19 cellular contexts compared by ENCODE assay signal in the genomic region with DNA sequence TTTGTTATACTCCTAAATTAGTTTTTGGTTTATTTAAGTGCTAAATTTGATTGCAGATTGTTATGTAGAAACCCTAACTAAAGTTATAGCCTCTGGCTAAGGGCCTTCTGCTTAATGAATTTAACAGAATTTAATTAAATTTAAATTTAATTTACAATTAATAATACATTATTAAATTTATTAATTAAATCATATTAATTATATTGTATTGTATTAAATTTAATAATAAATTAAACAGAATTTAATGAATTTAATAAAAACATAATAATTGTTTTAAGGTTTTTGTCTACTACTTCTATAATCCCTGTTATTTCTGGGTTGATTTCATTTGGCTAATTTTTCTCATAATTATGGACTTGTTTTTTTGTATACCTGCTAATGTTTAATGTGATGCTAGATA.
DNase-seq lines count a peak whose midpoint lies in the region; ATAC-seq, FAIRE-seq and TF ChIP-seq lines count a peak whose summit lies in the region.
"Had no signal": no experiment of that assay in that cellular context is flagged by ENCODE, and none has a peak within 500 bp of the region (broad histone marks: within the 10 kb centered on the region; RNA-seq: fewer than 3 reads in every experiment).

No MANE protein-coding gene starts in this region.

- no peaks in the 10 kb centered on the region for H3K27me3 Mint-ChIP-seq in WTC11 (ENCODE audit: low read depth)
- H3K27me3 Mint-ChIP-seq: CD4-positive, alpha-beta memory T cell had no signal

- H3K36me3 ChIP-seq in small intestine (ENCODE audit: control insufficient read depth in 2 of 2, insufficient read depth in 2 of 2, low read length in 2 of 2) (no peaks in the 10 kb centered on the region), heart right ventricle (no peaks in the 10 kb centered on the region)
- H3K36me3 ChIP-seq: HAP-1 had no signal

- no peaks in the 10 kb centered on the region for H3K9me3 Mint-ChIP-seq in WTC11
- H3K9me3 Mint-ChIP-seq: GM23338 had no signal

- H3K27ac ChIP-seq in small intestine (ENCODE audit: low read depth in 1 of 2, low read length in 1 of 2) (no peak overlapping the region), heart right ventricle (no peak overlapping the region)

- no peak for DNase-seq in WTC11 (ENCODE audit: low spot score)
- DNase-seq in frontal cortex (ENCODE audit: low spot score in 2 of 2): no peak
- no peak for DNase-seq in small intestine
- no peak for DNase-seq in heart right ventricle
- DNase-seq in stimulated activated CD4-positive, alpha-beta T cell treated with anti-CD3 and anti-CD28 coated beads, Interleukin-4, amount 100 ng/mL, for 4 hours: no peak
- DNase-seq: 8988T; C1 segment of cervical spinal cord; Calu3; CD4-positive, alpha-beta memory T cell; COR-L47; DMS53; DMS79 treated with DMSO at 0.1 percent for 48 hours; HFFc6 had no signal

- no peak overlapping the region for H3K4me3 ChIP-seq in small intestine (ENCODE audit: low read depth in 1 of 2, low read length in 2 of 2)
- no peak overlapping the region for H3K4me3 ChIP-seq in heart right ventricle
- H3K4me3 ChIP-seq: GM23338, HAP-1 had no signal

- no peaks in the 10 kb centered on the region for H3K27me3 ChIP-seq in small intestine (ENCODE audit: control insufficient read depth in 2 of 2, insufficient read depth in 2 of 2, low read length in 2 of 2)
- no peaks in the 10 kb centered on the region for H3K27me3 ChIP-seq in heart right ventricle

- ATAC-seq in WTC11 (no peak), heart right ventricle (no peak), HG02884 (IDR thresholded peaks at IDR 0.05; ENCODE audit: unreplicated experiment) (no peak)
- ATAC-seq: GM23338 had no signal

- no peak overlapping the region for H3K27ac Mint-ChIP-seq in WTC11
- H3K27ac Mint-ChIP-seq: CD4-positive, alpha-beta memory T cell; GM23338; HFFc6 had no signal

- no peaks in the 10 kb centered on the region for H3K9me3 ChIP-seq in small intestine (ENCODE audit: control insufficient read depth, low read depth)
- H3K9me3 ChIP-seq in heart right ventricle: no peaks in the 10 kb centered on the region
- H3K9me3 ChIP-seq: HAP-1 had no signal

- TF ChIP-seq CTCF in WTC11 (IDR thresholded peaks at IDR 0.05): no peak
- no peak for TF ChIP-seq CTCF in heart right ventricle (IDR thresholded peaks at IDR 0.05)

- intact Hi-C loops in heart right ventricle (cut with DNase I): no loop called here

- H3K4me3 Mint-ChIP-seq in WTC11: no peak overlapping the region
- H3K4me3 Mint-ChIP-seq: CD4-positive, alpha-beta memory T cell; GM23338; HFFc6 had no signal

- no peaks in the 10 kb centered on the region for H3K4me1 Mint-ChIP-seq in WTC11
- H3K4me1 Mint-ChIP-seq: CD4-positive, alpha-beta memory T cell; GM23338 had no signal

- CTCF ChIA-PET in WTC11 (lab: Charles Lee): interaction anchor here (1.3 kb wide), 1 partner anchor 12 kb away, joined by 6 read pairs; no protein-coding TSS in a partner anchor

- FAIRE-seq in G401.6 (lab: Jason Lieb, UNC) (peak; percentile 93), frontal cortex (lab: Jason Lieb, UNC) (peak; percentile 95), small intestine (lab: Jason Lieb, UNC) (peak; percentile 86)
- FAIRE-seq: GM12892, GM19239 had no signal

- H3K4me1 ChIP-seq in small intestine (ENCODE audit: control insufficient read depth in 2 of 2, insufficient read depth in 1 of 2, low read depth in 1 of 2, low read length in 1 of 2): no peaks in the 10 kb centered on the region
- no peaks in the 10 kb centered on the region for H3K4me1 ChIP-seq in heart right ventricle
- H3K4me1 ChIP-seq: HAP-1 had no signal

- no peaks in the 10 kb centered on the region for H3K36me3 Mint-ChIP-seq in WTC11
- H3K36me3 Mint-ChIP-seq: CD4-positive, alpha-beta memory T cell had no signal

- POLR2A ChIA-PET in WTC11 (lab: Charles Lee): no interaction called here

TF ChIP-seq in WTC11, 78 proteins besides CTCF, POLR2A, EP300 and RAD21:
- TF ChIP-seq OVOL2 (CRISPR knock-in tag; IDR thresholded peaks at IDR 0.05; ENCODE audit: borderline replicate concordance) (no peak), ZNF512 (CRISPR knock-in tag; IDR thresholded peaks at IDR 0.05; ENCODE audit: borderline replicate concordance) (no peak), ERG (CRISPR knock-in tag; IDR thresholded peaks at IDR 0.05) (no peak), HMGA2 (CRISPR knock-in tag; IDR thresholded peaks at IDR 0.05) (peak; percentile 99), FOXP1 (CRISPR knock-in tag; IDR thresholded peaks at IDR 0.05; ENCODE audit: borderline replicate concordance) (no peak)
